ENCODE assay signal across 9 cellular contexts in the genomic region with DNA sequence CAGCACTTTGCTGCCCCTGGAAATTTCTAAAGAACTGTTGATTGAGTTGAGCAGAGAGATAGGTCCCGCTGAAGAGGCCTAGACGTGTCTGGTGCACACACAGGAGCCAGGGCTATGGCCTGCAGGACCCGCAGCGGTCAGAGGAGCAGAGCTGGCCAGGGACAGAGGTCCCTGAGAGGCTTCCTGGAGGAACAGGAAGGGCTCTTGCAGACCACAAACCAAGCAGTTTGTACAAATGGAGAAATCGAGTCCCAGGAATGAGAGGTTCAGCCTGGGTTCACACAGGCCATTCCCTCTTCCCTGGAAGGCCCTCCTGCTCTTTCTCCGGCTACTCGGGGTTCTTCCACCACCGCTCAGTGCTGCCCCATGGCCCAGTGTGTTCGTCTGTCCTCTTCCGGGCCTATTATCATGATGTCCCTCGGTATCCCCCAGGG. TPM values are rescaled to one million over a fixed set of nuclear protein-coding genes. Genes with fewer than 3 reads are reported as not detected.
DNase-seq lines count a peak whose midpoint lies in the region; ATAC-seq and TF ChIP-seq lines count a peak whose summit lies in the region.
"Had no signal": no experiment of that assay in that cellular context is flagged by ENCODE, and none has a peak within 500 bp of the region (broad histone marks: within the 10 kb centered on the region; RNA-seq: fewer than 3 reads in every experiment).

No MANE protein-coding gene starts in this region.

- H3K9me3 ChIP-seq in CD4-positive, CD25-positive, alpha-beta regulatory T cell (ENCODE audit: control insufficient read depth in 2 of 2, low read length in 2 of 2) = no peaks in the 10 kb centered on the region
- no peaks in the 10 kb centered on the region for H3K9me3 ChIP-seq in NT2/D1 (ENCODE audit: insufficient read depth, low read length)
- H3K9me3 ChIP-seq in osteoblast (ENCODE audit: low read depth, low read length) = no peaks in the 10 kb centered on the region
- H3K9me3 ChIP-seq: left lung had no signal

- no peak for DNase-seq in CD4-positive, CD25-positive, alpha-beta regulatory T cell
- DNase-seq in NT2/D1 (ENCODE audit: low read depth, low spot score) (no peak), endothelial cell (ENCODE audit: low spot score) (no peak), osteoblast (ENCODE audit: insufficient read length, low spot score, missing footprints) (no peak), NCI-H146 treated with DMSO at 0.1 percent for 48 hours (lab: John Stamatoyannopoulos, UW; ENCODE audit: unreplicated experiment) (no peak), NCI-H1092 (lab: John Stamatoyannopoulos, UW) (no peak), NCI-H82 (lab: John Stamatoyannopoulos, UW) (no peak)

- peak overlapping the region; percentile 65 for H3K4me3 ChIP-seq in CD4-positive, CD25-positive, alpha-beta regulatory T cell (ENCODE audit: low read depth, low read length)
- H3K4me3 ChIP-seq in NT2/D1 (ENCODE audit: insufficient read length, low read depth) (peak overlapping the region; percentile 95), osteoblast (ENCODE audit: insufficient read depth, low read length) (no peak overlapping the region)

- peaks cover 20% of the 10 kb centered on the region for H3K4me1 ChIP-seq in CD4-positive, CD25-positive, alpha-beta regulatory T cell (ENCODE audit: control insufficient read depth, insufficient read depth, low read length, poor library complexity, severe bottlenecking)
- H3K4me1 ChIP-seq in NT2/D1 (ENCODE audit: insufficient read depth, insufficient read length) (peaks cover 24% of the 10 kb centered on the region), osteoblast (ENCODE audit: insufficient read depth, low read length) (peaks cover 21% of the 10 kb centered on the region)

- peaks cover 0 to 6% (median 5%) of the 10 kb centered on the region in 4 donors for H3K4me1 Mint-ChIP-seq in CD4-positive, CD25-positive, alpha-beta regulatory T cell
- peaks cover 29% of the 10 kb centered on the region for H3K4me1 Mint-ChIP-seq in endothelial cell (ENCODE audit: unreplicated experiment)

- TF ChIP-seq CTCF in endothelial cell (IDR thresholded peaks at IDR 0.05; ENCODE audit: unreplicated experiment) (no peak), osteoblast (IDR thresholded peaks at IDR 0.05; ENCODE audit: extremely low read depth, low read depth, low read length) (no peak)

- peak overlapping the region; percentile 87 for H2AFZ ChIP-seq in osteoblast (ENCODE audit: low read length)

- no peaks in the 10 kb centered on the region for H3K36me3 ChIP-seq in CD4-positive, CD25-positive, alpha-beta regulatory T cell (ENCODE audit: control insufficient read depth, insufficient read depth, low read length)
- H3K36me3 ChIP-seq in NT2/D1 (ENCODE audit: insufficient read depth, insufficient read length, low read length) = peaks cover 15% of the 10 kb centered on the region
- H3K36me3 ChIP-seq in osteoblast (ENCODE audit: insufficient read depth, low read length) = no peaks in the 10 kb centered on the region
- H3K36me3 ChIP-seq: left lung had no signal

- H3K27ac ChIP-seq in CD4-positive, CD25-positive, alpha-beta regulatory T cell (ENCODE audit: insufficient read depth, low read length, poor library complexity, severe bottlenecking) = no peak overlapping the region
- no peak overlapping the region for H3K27ac ChIP-seq in osteoblast (ENCODE audit: low read depth, low read length)

- peak overlapping the region; percentile 86 for H3K4me2 ChIP-seq in osteoblast (ENCODE audit: insufficient read depth, low read length)

- no peak overlapping the region for H3K27ac Mint-ChIP-seq in CD4-positive, CD25-positive, alpha-beta regulatory T cell
- peak overlapping the region; percentile 74 for H3K27ac Mint-ChIP-seq in endothelial cell (ENCODE audit: unreplicated experiment)

- H3K36me3 Mint-ChIP-seq in CD4-positive, CD25-positive, alpha-beta regulatory T cell = no peaks in the 10 kb centered on the region
- peaks cover 3% of the 10 kb centered on the region for H3K36me3 Mint-ChIP-seq in endothelial cell (ENCODE audit: low read depth, unreplicated experiment)

- peaks cover 35% of the 10 kb centered on the region for H3K79me2 ChIP-seq in osteoblast (ENCODE audit: insufficient read depth, low read length)

- H3K27me3 ChIP-seq in CD4-positive, CD25-positive, alpha-beta regulatory T cell (ENCODE audit: control insufficient read depth, insufficient read depth, low read length) = peaks cover 5% of the 10 kb centered on the region
- H3K27me3 ChIP-seq in NT2/D1 (ENCODE audit: insufficient read depth, insufficient read length) = no peaks in the 10 kb centered on the region
- H3K27me3 ChIP-seq in osteoblast (ENCODE audit: insufficient read depth, low read length) = no peaks in the 10 kb centered on the region

- H3K4me3 Mint-ChIP-seq in CD4-positive, CD25-positive, alpha-beta regulatory T cell = peak overlapping the region; percentile 89 to 93 (median 92)
- H3K4me3 Mint-ChIP-seq in endothelial cell (ENCODE audit: unreplicated experiment) = peak overlapping the region; percentile 91

- peak overlapping the region; percentile 75 for H3K9ac ChIP-seq in NT2/D1 (ENCODE audit: insufficient read length, low read depth)

- peaks cover 16% of the 10 kb centered on the region for H4K20me1 ChIP-seq in osteoblast (ENCODE audit: insufficient read depth, low read length)

- peaks cover 44% of the 10 kb centered on the region for H3K27me3 Mint-ChIP-seq in CD4-positive, CD25-positive, alpha-beta regulatory T cell
- H3K27me3 Mint-ChIP-seq in endothelial cell (ENCODE audit: unreplicated experiment) = peaks cover 12% of the 10 kb centered on the region

- ATAC-seq in CD4-positive, CD25-positive, alpha-beta regulatory T cell (ENCODE audit: low read depth in 2 of 2) = no peak
- ATAC-seq in HG03280 (IDR thresholded peaks at IDR 0.05; ENCODE audit: unreplicated experiment) = no peak

- no peaks in the 10 kb centered on the region for H3K9me3 Mint-ChIP-seq in CD4-positive, CD25-positive, alpha-beta regulatory T cell
- H3K9me3 Mint-ChIP-seq in endothelial cell (ENCODE audit: unreplicated experiment) = no peaks in the 10 kb centered on the region

RNA-seq across cellular contexts. Expression of gene BIN1, which starts 1.2 kb away (rescaled TPM):
- 204 TPM for total RNA-seq in CD4-positive, CD25-positive, alpha-beta regulatory T cell
- polyA plus RNA-seq in CD4-positive, CD25-positive, alpha-beta regulatory T cell = 100 to 1,000 TPM; 131 to 228 (median 157) TPM
- total RNA-seq in endothelial cell (ENCODE audit: unreplicated experiment) (182 TPM), osteoblast (83.7 and 85.4 TPM in 2 replicates)
